ENCODE assay signal across 21 cellular contexts in the genomic region with DNA sequence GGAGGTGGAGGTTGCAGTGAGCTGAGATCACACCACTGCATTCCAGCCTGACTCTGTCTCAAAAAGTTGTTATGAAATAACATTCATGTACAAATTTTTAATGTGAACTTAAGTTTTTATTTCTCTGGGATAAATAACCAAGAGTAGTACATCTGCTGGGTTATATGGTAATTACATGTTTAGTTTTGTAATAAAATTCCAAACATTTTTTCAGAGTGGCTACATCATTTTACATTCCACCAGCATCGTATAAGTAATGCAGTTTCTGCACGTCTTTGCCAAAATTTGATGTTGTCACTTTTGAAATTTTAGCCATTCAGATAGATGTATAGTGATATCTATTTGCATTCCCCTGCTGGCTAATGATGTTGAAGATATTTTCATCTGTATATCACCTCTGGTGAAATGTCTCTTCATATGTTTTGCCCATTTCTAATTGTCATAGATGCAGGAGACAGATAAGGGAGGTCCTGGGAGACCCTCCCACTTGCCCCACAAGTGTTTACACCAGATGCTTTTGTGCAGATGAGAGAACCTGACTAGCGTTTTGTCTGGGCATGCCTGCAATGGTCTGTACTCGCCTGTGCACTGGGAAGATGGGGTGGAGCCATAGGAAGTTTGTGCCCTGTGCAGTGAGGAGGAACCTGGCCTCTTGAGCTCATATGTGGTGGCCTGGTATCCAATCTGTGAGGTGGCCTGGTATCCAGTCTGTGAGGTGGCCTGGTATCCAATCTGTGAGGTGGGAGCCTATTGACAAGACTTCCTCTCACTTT. TPM values are rescaled to one million over a fixed set of nuclear protein-coding genes. Genes with fewer than 3 reads are reported as not detected.
DNase-seq lines count a peak whose midpoint lies in the region; ATAC-seq lines count a peak whose summit lies in the region.
"Had no signal": no experiment of that assay in that cellular context is flagged by ENCODE, and none has a peak within 500 bp of the region (broad histone marks: within the 10 kb centered on the region; RNA-seq: fewer than 3 reads in every experiment).

No MANE protein-coding gene starts in this region.

- H3K9me3 ChIP-seq in neuronal stem cell (replicated peaks in 1 of 2; ENCODE audit: control insufficient read depth in 2 of 2, insufficient read depth in 1 of 2, low read depth in 1 of 2, low read length in 2 of 2), result peaks cover 16 to 41% of the 10 kb centered on the region in 2 donors
- H3K9me3 ChIP-seq: thyroid gland had no signal

- H2AK5ac ChIP-seq in neuronal stem cell (ENCODE audit: low read depth, low read length), result no peak overlapping the region

- peaks cover 1 to 2% of the 10 kb centered on the region in 2 donors for H3K4me1 ChIP-seq in neuronal stem cell (ENCODE audit: control insufficient read depth in 2 of 2, insufficient read depth in 1 of 2, low read depth in 1 of 2, low read length in 2 of 2)
- H3K4me1 ChIP-seq: adrenal gland; BLaER1 treated with 17β-estradiol and CSF1 and Interleukin-3, amounts not matched to agents 10 nM and 100 nM; heart right ventricle; thyroid gland had no signal

- no peak overlapping the region for H3K18ac ChIP-seq in neuronal stem cell (ENCODE audit: low read length)

- H2BK15ac ChIP-seq in neuronal stem cell (ENCODE audit: low read length), result no peak overlapping the region

- H4K8ac ChIP-seq in neuronal stem cell (ENCODE audit: low read depth, low read length), result no peak overlapping the region

- DNase-seq in GM03348 (ENCODE audit: low spot score) (peak; percentile 20), NCI-H2171 treated with DMSO at 0.1 percent for 48 hours (lab: John Stamatoyannopoulos, UW) (peak; percentile 77), neuronal stem cell (ENCODE audit: low spot score) (no peak), kidney tubule cell (ENCODE audit: low spot score) (no peak)
- DNase-seq: activated CD8-positive, alpha-beta memory T cell treated with anti-CD3 and anti-CD28 coated beads, Interleukin-2, amount 10 ng/mL, durations not matched to agents 7 days and 5 days; adrenal gland; DMS153; heart right ventricle; mesendoderm; NCI-H1694 treated with DMSO at 0.1 percent for 48 hours; NCI-H510A; SHP77; stimulated activated CD4-positive, alpha-beta T cell treated with anti-CD3 and anti-CD28 coated beads, Interleukin-12 subunit alpha, Interleukin-12 subunit beta, amount 100 ng/mL, for 4 hours; T-helper 2 cell; thyroid gland had no signal

- H2BK120ac ChIP-seq in neuronal stem cell (ENCODE audit: low read depth, low read length), result no peak overlapping the region

- no CpG with 5 or more reads among the region's 4 CpGs for WGBS in neuronal stem cell (ENCODE audit: extremely low coverage in 2 of 2, insufficient read length in 2 of 2, insufficient replicate concordance in 1 of 2), 2 donors

- H3K27ac ChIP-seq in neuronal stem cell (replicated peaks; ENCODE audit: low read length), result no peak overlapping the region
- H3K27ac ChIP-seq: adrenal gland; BLaER1 treated with 17β-estradiol and CSF1 and Interleukin-3, amounts not matched to agents 10 nM and 100 nM; heart right ventricle; thyroid gland had no signal

- H4K91ac ChIP-seq in neuronal stem cell (ENCODE audit: low read depth, low read length, poor library complexity), result no peak overlapping the region

- no peak overlapping the region for H3K4ac ChIP-seq in neuronal stem cell (ENCODE audit: low read length)

- H2AFZ ChIP-seq in neuronal stem cell (ENCODE audit: low read length), result peak overlapping the region; percentile 48

- no peak overlapping the region for H3K4me2 ChIP-seq in neuronal stem cell (ENCODE audit: insufficient read depth, low read length, poor library complexity, severe bottlenecking)
- H3K4me2 ChIP-seq: BLaER1 treated with 17β-estradiol and CSF1 and Interleukin-3, amounts not matched to agents 10 nM and 100 nM had no signal

- no peak overlapping the region for H3K9ac ChIP-seq in neuronal stem cell (ENCODE audit: low read depth, low read length, poor library complexity)
- H3K9ac ChIP-seq: BLaER1 treated with 17β-estradiol and CSF1 and Interleukin-3, amounts not matched to agents 10 nM and 100 nM had no signal

- H3K23ac ChIP-seq in neuronal stem cell (ENCODE audit: low read depth, low read length, poor library complexity), result no peak overlapping the region

- no peak overlapping the region for H3K4me3 ChIP-seq in neuronal stem cell (ENCODE audit: low read length in 2 of 2)
- H3K4me3 ChIP-seq: adrenal gland; BLaER1 treated with 17β-estradiol and CSF1 and Interleukin-3, amounts not matched to agents 10 nM and 100 nM; heart right ventricle; thyroid gland had no signal

- H3K36me3 ChIP-seq in neuronal stem cell (replicated peaks in 1 of 2; ENCODE audit: control insufficient read depth in 2 of 2, insufficient read depth in 2 of 2, low read length in 2 of 2), result peaks cover 3 to 5% of the 10 kb centered on the region in 2 donors
- H3K36me3 ChIP-seq: adrenal gland, thyroid gland had no signal

- no peaks in the 10 kb centered on the region for H3K27me3 ChIP-seq in neuronal stem cell (ENCODE audit: control insufficient read depth in 3 of 3, insufficient read depth in 3 of 3, low read depth in 1 of 3, low read length in 3 of 3)
- H3K27me3 ChIP-seq: adrenal gland; BLaER1 treated with 17β-estradiol and CSF1 and Interleukin-3, amounts not matched to agents 10 nM and 100 nM; heart right ventricle; thyroid gland had no signal

- no peak overlapping the region for H3K14ac ChIP-seq in neuronal stem cell (ENCODE audit: low read length)

- peaks cover 2% of the 10 kb centered on the region for H3K79me1 ChIP-seq in neuronal stem cell (ENCODE audit: low read depth, low read length)

- peak overlapping the region; percentile 24 for H2BK12ac ChIP-seq in neuronal stem cell (ENCODE audit: low read length)

- ATAC-seq in esophagus mucosa, result peak; percentile 58
- no peak for ATAC-seq in HG03097 (IDR thresholded peaks at IDR 0.05; ENCODE audit: low FRiP score, unreplicated experiment)
- no peak for ATAC-seq in HG02623 (IDR thresholded peaks at IDR 0.05; ENCODE audit: unreplicated experiment)
- ATAC-seq in HG03280 (IDR thresholded peaks at IDR 0.05; ENCODE audit: unreplicated experiment), result no peak
- ATAC-seq: activated CD8-positive, alpha-beta memory T cell treated with anti-CD3 and anti-CD28 coated beads, Interleukin-2, amount 10 ng/mL, durations not matched to agents 7 days and 5 days; heart right ventricle; natural killer cell treated with Interleukin-12 subunit alpha and Interleukin-12 subunit beta and Interleukin-15 and Interleukin-18, amount 100 ng/mL, for 72 hours had no signal

- H2BK5ac ChIP-seq in neuronal stem cell (ENCODE audit: low read length), result no peak overlapping the region

RNA-seq across cellular contexts. Expression of a gene that starts 12.7 kb away (rescaled TPM):
- total RNA-seq in esophagus mucosa, result 2.9 TPM
- 7.2 TPM for polyA plus RNA-seq in neuronal stem cell (2013, experiment 1 of 2)
- polyA plus RNA-seq in neuronal stem cell (2013, experiment 2 of 2), result 6.9 TPM

RNA-seq across cellular contexts. Expression of a gene that starts 49.0 kb away (rescaled TPM):
- total RNA-seq in esophagus mucosa, result 2.0 TPM
- 9.1 TPM for polyA plus RNA-seq in neuronal stem cell (2013, experiment 1 of 2)
- polyA plus RNA-seq in neuronal stem cell (2013, experiment 2 of 2), result 9.3 TPM

Comparison
In these comparisons a context has a peak if more than half of its experiments do, and no peak if none do; other contexts are left out.
1. DNase-seq: peak in GM03348 (single experiment) and NCI-H2171 treated with DMSO at 0.1 percent for 48 hours (single experiment); none in neuronal stem cell (single experiment) and kidney tubule cell (single experiment).